Comparison of ENCODE assay signal across 18 cellular contexts in the genomic region with DNA sequence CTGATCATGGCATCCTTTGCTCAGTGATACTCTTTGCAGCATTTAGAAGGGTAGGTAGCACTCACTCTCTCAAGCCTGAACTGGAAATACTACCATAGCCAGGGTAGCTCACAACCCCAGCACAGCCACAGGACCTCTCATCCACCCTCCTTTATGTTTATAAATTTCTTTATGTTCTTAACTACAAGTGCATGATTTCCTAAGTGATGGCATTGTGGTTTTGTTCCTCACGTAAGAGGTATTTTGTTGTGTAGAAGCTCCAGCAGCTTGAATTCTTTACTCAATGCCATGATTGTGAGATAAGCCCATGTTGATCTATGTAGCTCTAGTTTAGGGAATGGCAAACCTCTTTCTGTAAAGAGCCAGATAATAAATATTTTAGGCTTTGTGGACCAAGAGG. TPM values are rescaled to one million over a fixed set of nuclear protein-coding genes. Genes with fewer than 3 reads are reported as not detected.
DNase-seq lines count a peak whose midpoint lies in the region; ATAC-seq and TF ChIP-seq lines count a peak whose summit lies in the region.
"Had no signal": no experiment of that assay in that cellular context is flagged by ENCODE, and none has a peak within 500 bp of the region (broad histone marks: within the 10 kb centered on the region; RNA-seq: fewer than 3 reads in every experiment).

No MANE protein-coding gene starts in this region.

- CTCF ChIA-PET in OCI-LY7 (lab: Charles Lee; ENCODE audit: unreplicated experiment), result interaction anchor here (1.1 to 2.4 kb wide), 7 partner anchors 49 to 140 kb away, joined by 4 to 36 read pairs (median 13); no protein-coding TSS in a partner anchor

- H3K79me2 ChIP-seq in OCI-LY7 (ENCODE audit: insufficient read depth, low read depth, low read length) (no peaks in the 10 kb centered on the region), fibroblast of lung (ENCODE audit: control insufficient read depth, insufficient read depth, low read length) (no peaks in the 10 kb centered on the region)

- H3K9me3 ChIP-seq in OCI-LY7 (ENCODE audit: low read length) (no peaks in the 10 kb centered on the region; the same call in 1 of the 2 replicates), fibroblast of lung (ENCODE audit: control insufficient read depth, insufficient read depth, low read depth, low read length) (no peaks in the 10 kb centered on the region), left ventricle myocardium inferior (replicated peaks) (no peaks in the 10 kb centered on the region)

- H3K9ac ChIP-seq in fibroblast of lung (ENCODE audit: insufficient read depth, low read length), result no peak overlapping the region

- POLR2A ChIA-PET in OCI-LY7 (lab: Charles Lee), result interaction anchor here (0.6 to 2.7 kb wide), 15 partner anchors 9 to 137 kb away, joined by 3 to 21 read pairs (median 7); no protein-coding TSS in a partner anchor

- intact Hi-C loops in OCI-LY7 (cut with micrococcal nuclease; ENCODE audit: unreplicated experiment), result loop anchor here (2.0 kb wide), 1 partner anchor 171 kb away; no protein-coding TSS in a partner anchor
- intact Hi-C loops in left ventricle myocardium inferior (cut with micrococcal nuclease), result loop anchor here (2.0 kb wide), 1 partner anchor 139 kb away; no protein-coding TSS in a partner anchor

- H3K4me2 ChIP-seq in OCI-LY7 (ENCODE audit: low read length) (peak overlapping the region; percentile 64), fibroblast of lung (ENCODE audit: extremely low read depth, insufficient read depth, low read length) (no peak overlapping the region)

- H3K9me3 Mint-ChIP-seq in stimulated activated memory B cell treated with anti-CD40 and anti-IgM and Interleukin-4, amounts not matched to agents 10 μg/mL and 1 μg/mL and 100 μg/mL, for 72 hours, result no peaks in the 10 kb centered on the region
- H3K9me3 Mint-ChIP-seq in activated T-cell treated with anti-CD3 and anti-CD28 coated beads, Interleukin-2, amount 50 U/mL, for 4 hours, result no peaks in the 10 kb centered on the region
- H3K9me3 Mint-ChIP-seq: CD4-positive, alpha-beta memory T cell; IgD-negative memory B cell; immature natural killer cell had no signal

- peak overlapping the region; percentile 39 for H3K27ac ChIP-seq in OCI-LY7 (ENCODE audit: low read depth, low read length, poor library complexity, severe bottlenecking)
- H3K27ac ChIP-seq in fibroblast of lung (ENCODE audit: insufficient read depth, low read length), result no peak overlapping the region
- H3K27ac ChIP-seq in left ventricle myocardium inferior (replicated peaks), result no peak overlapping the region

- no peak overlapping the region for H3K4me3 Mint-ChIP-seq in stimulated activated memory B cell treated with anti-CD40 and anti-IgM and Interleukin-4, amounts not matched to agents 10 μg/mL and 1 μg/mL and 100 μg/mL, for 72 hours
- no peak overlapping the region for H3K4me3 Mint-ChIP-seq in activated T-cell treated with anti-CD3 and anti-CD28 coated beads, Interleukin-2, amount 50 U/mL, for 4 hours
- H3K4me3 Mint-ChIP-seq: activated CD8-positive, alpha-beta T cell treated with anti-CD3 and anti-CD28 coated beads, Interleukin-2, amount 10 ng/mL, durations not matched to agents 7 days and 5 days had no signal

- DNase-seq in EL, result peak; percentile 81
- DNase-seq in OCI-LY7 (ENCODE audit: low spot score), result peak; percentile 9
- DNase-seq in fibroblast of lung (ENCODE audit: low read depth in 2 of 2), result peak; percentile 64 to 86
- no peak for DNase-seq in left ventricle myocardium inferior
- no peak for DNase-seq in activated T-cell treated with anti-CD3 and anti-CD28 coated beads, Interleukin-2, amount 50 U/mL, for 4 hours
- DNase-seq: activated CD8-positive, alpha-beta T cell treated with anti-CD3 and anti-CD28 coated beads, Interleukin-2, amount 10 ng/mL, durations not matched to agents 7 days and 5 days; activated gamma-delta T cell; CD4-positive, alpha-beta memory T cell; effector CD4-positive, alpha-beta T cell; immature natural killer cell; midbrain; NCI-H1417 treated with DMSO at 0.1 percent for 48 hours had no signal

- H3K4me3 ChIP-seq in OCI-LY7 (ENCODE audit: low read depth, low read length, poor library complexity, severe bottlenecking) (no peak overlapping the region), fibroblast of lung (replicated peaks in 1 of 4; ENCODE audit: control extremely low read depth in 1 of 4, insufficient read depth in 1 of 4, low read depth in 3 of 4, low read length in 4 of 4) (no peak overlapping the region), left ventricle myocardium inferior (no peak overlapping the region)

- no peaks in the 10 kb centered on the region for H3K9me2 ChIP-seq in OCI-LY7 (ENCODE audit: insufficient read depth, low read length)

- no TSS peak for BruUV-seq in OCI-LY7 (replicated peaks; lab: Mats Ljungman, UMichigan)

- no peaks in the 10 kb centered on the region for H3K36me3 Mint-ChIP-seq in stimulated activated memory B cell treated with anti-CD40 and anti-IgM and Interleukin-4, amounts not matched to agents 10 μg/mL and 1 μg/mL and 100 μg/mL, for 72 hours
- no peaks in the 10 kb centered on the region for H3K36me3 Mint-ChIP-seq in activated T-cell treated with anti-CD3 and anti-CD28 coated beads, Interleukin-2, amount 50 U/mL, for 4 hours (ENCODE audit: insufficient read depth)
- H3K36me3 Mint-ChIP-seq: brain; CD4-positive, alpha-beta memory T cell; IgD-negative memory B cell; immature natural killer cell had no signal

- TF ChIP-seq CTCF in OCI-LY7 (conservative IDR thresholded peaks at IDR 0.05; ENCODE audit: low read length), result no peak
- no peak for TF ChIP-seq CTCF in fibroblast of lung (conservative IDR thresholded peaks at IDR 0.05 in 1 of 2, IDR thresholded peaks at IDR 0.05 in 1 of 2; ENCODE audit: low read depth in 1 of 2, low read length in 2 of 2)
- TF ChIP-seq CTCF in left ventricle myocardium inferior (IDR thresholded peaks at IDR 0.05; ENCODE audit: borderline replicate concordance), result no peak

- H2AFZ ChIP-seq in OCI-LY7 (ENCODE audit: low read length) (peak overlapping the region; percentile 85; the same call in 1 of the 2 replicates), fibroblast of lung (ENCODE audit: low read length) (no peak overlapping the region)

- H3K27me3 Mint-ChIP-seq in stimulated activated memory B cell treated with anti-CD40 and anti-IgM and Interleukin-4, amounts not matched to agents 10 μg/mL and 1 μg/mL and 100 μg/mL, for 72 hours, result peaks cover 11% of the 10 kb centered on the region
- no peaks in the 10 kb centered on the region for H3K27me3 Mint-ChIP-seq in activated T-cell treated with anti-CD3 and anti-CD28 coated beads, Interleukin-2, amount 50 U/mL, for 4 hours (ENCODE audit: low read depth)
- H3K27me3 Mint-ChIP-seq: CD4-positive, alpha-beta memory T cell; IgD-negative memory B cell had no signal

- no peak for ATAC-seq in stimulated activated memory B cell treated with anti-CD40 and anti-IgM and Interleukin-4, amounts not matched to agents 10 μg/mL and 1 μg/mL and 100 μg/mL, for 72 hours
- ATAC-seq in HG02973 (IDR thresholded peaks at IDR 0.05; ENCODE audit: unreplicated experiment), result no peak
- no peak for ATAC-seq in activated T-cell treated with anti-CD3 and anti-CD28 coated beads, Interleukin-2, amount 50 U/mL, for 4 hours
- ATAC-seq: activated CD8-positive, alpha-beta T cell treated with anti-CD3 and anti-CD28 coated beads, Interleukin-2, amount 10 ng/mL, durations not matched to agents 7 days and 5 days had no signal

- H3K4me1 Mint-ChIP-seq in stimulated activated memory B cell treated with anti-CD40 and anti-IgM and Interleukin-4, amounts not matched to agents 10 μg/mL and 1 μg/mL and 100 μg/mL, for 72 hours, result peaks cover 40% of the 10 kb centered on the region
- H3K4me1 Mint-ChIP-seq in activated T-cell treated with anti-CD3 and anti-CD28 coated beads, Interleukin-2, amount 50 U/mL, for 4 hours (ENCODE audit: low read depth), result peaks cover 19% of the 10 kb centered on the region

- H3K27ac Mint-ChIP-seq in stimulated activated memory B cell treated with anti-CD40 and anti-IgM and Interleukin-4, amounts not matched to agents 10 μg/mL and 1 μg/mL and 100 μg/mL, for 72 hours, result peak overlapping the region; percentile 30
- H3K27ac Mint-ChIP-seq: activated CD8-positive, alpha-beta T cell treated with anti-CD3 and anti-CD28 coated beads, Interleukin-2, amount 10 ng/mL, durations not matched to agents 7 days and 5 days; IgD-negative memory B cell had no signal

- H3K4me1 ChIP-seq in OCI-LY7 (ENCODE audit: insufficient read depth, low read length, poor library complexity, severe bottlenecking) (peaks cover 46% of the 10 kb centered on the region), fibroblast of lung (ENCODE audit: control insufficient read depth, extremely low read depth, insufficient read depth, low read length) (peaks cover 8% of the 10 kb centered on the region), left ventricle myocardium inferior (peaks cover 23% of the 10 kb centered on the region)

- no peaks in the 10 kb centered on the region for H3K36me3 ChIP-seq in OCI-LY7 (ENCODE audit: insufficient read depth, low read length)
- no peaks in the 10 kb centered on the region for H3K36me3 ChIP-seq in fibroblast of lung (ENCODE audit: control insufficient read depth, insufficient read depth, low read length)
- no peaks in the 10 kb centered on the region for H3K36me3 ChIP-seq in left ventricle myocardium inferior

- no peaks in the 10 kb centered on the region for H4K20me1 ChIP-seq in OCI-LY7 (ENCODE audit: insufficient read depth, low read length)
- H4K20me1 ChIP-seq in fibroblast of lung (ENCODE audit: control insufficient read depth, extremely low read depth, insufficient read depth, low read length), result no peaks in the 10 kb centered on the region

- H3K27me3 ChIP-seq in fibroblast of lung (ENCODE audit: control insufficient read depth, insufficient read depth, low read length) (no peaks in the 10 kb centered on the region), left ventricle myocardium inferior (ENCODE audit: low read depth) (no peaks in the 10 kb centered on the region)

RNA-seq across cellular contexts. Expression of gene RTP3, which starts 7.9 kb away (rescaled TPM):
- 1.3 and 1.4 TPM in 2 replicates for total RNA-seq in OCI-LY7 (2014; rRNA removed; shearing (Covaris generic))
- total RNA-seq in OCI-LY7 (2022) (0.37 and 0.74 TPM in 2 replicates), fibroblast of lung (not detected in 2 replicates), left ventricle myocardium inferior (not detected)
- polyA plus RNA-seq in fibroblast of lung, result not detected in 2 replicates
- not detected in 2 replicates for polyA plus RNA-seq in fibroblast of lung (2012)
- polyA minus RNA-seq in fibroblast of lung (ENCODE audit: low replicate concordance), result not detected in 2 replicates
- total RNA-seq in activated T-cell treated with anti-CD3 and anti-CD28 coated beads, Interleukin-2, amount 50 U/mL, for 4 hours, result not detected
- total RNA-seq: activated CD8-positive, alpha-beta T cell treated with anti-CD3 and anti-CD28 coated beads, Interleukin-2, amount 10 ng/mL, durations not matched to agents 7 days and 5 days; CD4-positive, alpha-beta memory T cell; osteocyte; subcutaneous adipose tissue had no signal
- polyA plus RNA-seq: CD4-positive, alpha-beta memory T cell; IgD-negative memory B cell; immature natural killer cell had no signal

RNA-seq across cellular contexts. Expression of gene LTF, which starts 25.2 kb away (rescaled TPM):
- total RNA-seq in OCI-LY7 (2014; rRNA removed; shearing (Covaris generic)), result 3.7 TPM in 1 of 2 replicates, not detected in the other
- total RNA-seq in OCI-LY7 (2022) (not detected in 2 replicates), fibroblast of lung (not detected in 2 replicates), left ventricle myocardium inferior (2.7 TPM)
- not detected in 2 replicates for polyA plus RNA-seq in fibroblast of lung
- 0.17 TPM in 1 of 2 replicates, not detected in the other for polyA plus RNA-seq in fibroblast of lung (2012)
- not detected in 2 replicates for polyA minus RNA-seq in fibroblast of lung (ENCODE audit: low replicate concordance)
- total RNA-seq in activated T-cell treated with anti-CD3 and anti-CD28 coated beads, Interleukin-2, amount 50 U/mL, for 4 hours, result not detected
- total RNA-seq: activated CD8-positive, alpha-beta T cell treated with anti-CD3 and anti-CD28 coated beads, Interleukin-2, amount 10 ng/mL, durations not matched to agents 7 days and 5 days; CD4-positive, alpha-beta memory T cell; osteocyte had no signal
- polyA plus RNA-seq: CD4-positive, alpha-beta memory T cell; IgD-negative memory B cell; immature natural killer cell had no signal

Comparison
In these comparisons a context has a peak if more than half of its experiments do, and no peak if none do; other contexts are left out.
1. DNase-seq: peak in EL (single experiment), OCI-LY7 (single experiment) and fibroblast of lung (2 of 2); none in left ventricle myocardium inferior (single experiment) and activated T-cell treated with anti-CD3 and anti-CD28 coated beads, Interleukin-2, amount 50 U/mL, for 4 hours (single experiment).